Comparison of ENCODE assay signal across 11 cellular contexts in the genomic region with DNA sequence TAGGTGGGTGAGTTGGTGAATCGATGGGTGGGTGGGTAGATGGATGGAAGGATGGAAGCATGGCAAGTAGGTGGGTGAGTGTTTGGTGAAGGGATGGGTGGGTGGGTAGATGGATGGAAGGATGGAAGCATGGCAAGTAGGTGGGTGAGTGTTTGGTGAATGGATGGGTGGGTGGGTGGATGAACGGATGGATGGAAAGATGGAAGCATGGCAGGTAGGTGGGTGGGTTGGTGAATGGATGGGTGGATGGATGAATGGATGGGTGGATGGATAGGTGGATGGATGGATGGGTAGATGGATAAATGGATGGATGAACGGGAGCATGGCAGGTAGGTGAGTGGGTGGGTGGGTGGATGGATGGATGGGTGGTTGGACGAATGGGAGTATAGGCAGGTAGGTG.
"Had no signal": no experiment of that assay in that cellular context is flagged by ENCODE, and none has a peak within 500 bp of the region (broad histone marks: within the 10 kb centered on the region; RNA-seq: fewer than 3 reads in every experiment).

No MANE protein-coding gene starts in this region.

- FAIRE-seq: H1, H54 had no signal

- DNase-seq: GM23248, GOT3, H7, H9, HCEC 1CT, HFFc6 had no signal

- ATAC-seq: GM23338, HCT116 had no signal

- H3K27ac ChIP-seq: GM23248 had no signal

- H3K36me3 ChIP-seq: HAP-1 had no signal

- H3K4me1 ChIP-seq: HAP-1 had no signal

- H3K9me3 ChIP-seq: HAP-1 had no signal

- H3K4me3 ChIP-seq: GM23248, GM23338, HAP-1 had no signal

- H3K4me3 Mint-ChIP-seq: GM23338, H9, HFFc6 had no signal

- H3K27ac Mint-ChIP-seq: GM23338, H9, HFFc6 had no signal
